In the genomic region with DNA sequence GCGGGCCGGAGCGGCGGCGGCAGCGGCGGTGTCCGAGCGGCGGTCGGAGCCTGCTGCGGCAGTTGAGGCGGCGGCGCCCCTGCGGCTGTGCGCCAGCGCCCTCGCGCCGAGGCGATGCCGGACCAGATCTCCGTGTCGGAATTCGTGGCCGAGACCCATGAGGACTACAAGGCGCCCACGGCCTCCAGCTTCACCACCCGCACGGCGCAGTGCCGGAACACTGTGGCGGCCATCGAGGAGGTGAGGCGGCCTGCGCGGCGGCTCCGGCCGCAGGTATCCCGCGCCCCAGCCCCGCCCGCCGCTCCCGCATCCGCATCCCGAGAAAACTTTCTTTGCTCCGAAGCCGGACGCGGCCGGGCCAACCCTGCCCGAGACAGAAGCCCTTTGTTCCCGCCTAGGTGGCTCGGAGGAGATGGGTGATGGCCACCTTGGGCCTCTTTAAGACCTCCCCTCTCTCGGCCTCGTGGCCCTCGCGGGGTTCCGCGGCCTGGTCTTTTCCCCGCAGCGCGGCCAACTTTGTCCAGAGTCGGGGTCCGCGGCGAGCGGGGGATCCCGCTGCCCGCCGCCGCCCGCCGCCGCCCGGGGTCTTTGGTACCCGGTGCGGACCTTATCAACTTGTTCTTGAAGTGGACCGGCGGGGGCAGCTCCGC, we compare ENCODE assay signal across 1 cellular context.
A peak's percentile ranks its signal among the peaks of the same experiment; 100 is the strongest.
TF ChIP-seq lines count a peak whose summit lies in the region.

No MANE protein-coding gene starts in this region.

TF ChIP-seq in HEK293, 187 proteins besides CTCF, POLR2A, EP300 and RAD21 (continued from another document and continues in another):
- TF ChIP-seq, protein P1, sequence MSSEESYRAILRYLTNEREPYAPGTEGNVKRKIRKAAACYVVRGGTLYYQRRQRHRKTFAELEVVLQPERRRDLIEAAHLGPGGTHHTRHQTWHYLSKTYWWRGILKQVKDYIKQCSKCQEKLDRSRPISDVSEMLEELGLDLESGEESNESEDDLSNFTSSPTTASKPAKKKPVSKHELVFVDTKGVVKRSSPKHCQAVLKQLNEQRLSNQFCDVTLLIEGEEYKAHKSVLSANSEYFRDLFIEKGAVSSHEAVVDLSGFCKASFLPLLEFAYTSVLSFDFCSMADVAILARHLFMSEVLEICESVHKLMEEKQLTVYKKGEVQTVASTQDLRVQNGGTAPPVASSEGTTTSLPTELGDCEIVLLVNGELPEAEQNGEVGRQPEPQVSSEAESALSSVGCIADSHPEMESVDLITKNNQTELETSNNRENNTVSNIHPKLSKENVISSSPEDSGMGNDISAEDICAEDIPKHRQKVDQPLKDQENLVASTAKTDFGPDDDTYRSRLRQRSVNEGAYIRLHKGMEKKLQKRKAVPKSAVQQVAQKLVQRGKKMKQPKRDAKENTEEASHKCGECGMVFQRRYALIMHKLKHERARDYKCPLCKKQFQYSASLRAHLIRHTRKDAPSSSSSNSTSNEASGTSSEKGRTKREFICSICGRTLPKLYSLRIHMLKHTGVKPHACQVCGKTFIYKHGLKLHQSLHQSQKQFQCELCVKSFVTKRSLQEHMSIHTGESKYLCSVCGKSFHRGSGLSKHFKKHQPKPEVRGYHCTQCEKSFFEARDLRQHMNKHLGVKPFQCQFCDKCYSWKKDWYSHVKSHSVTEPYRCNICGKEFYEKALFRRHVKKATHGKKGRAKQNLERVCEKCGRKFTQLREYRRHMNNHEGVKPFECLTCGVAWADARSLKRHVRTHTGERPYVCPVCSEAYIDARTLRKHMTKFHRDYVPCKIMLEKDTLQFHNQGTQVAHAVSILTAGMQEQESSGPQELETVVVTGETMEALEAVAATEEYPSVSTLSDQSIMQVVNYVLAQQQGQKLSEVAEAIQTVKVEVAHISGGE (tag by site-specific recombination; conservative IDR thresholded peaks at IDR 0.05; ENCODE audit: low read depth) = no peak
- TF ChIP-seq, protein P2, sequence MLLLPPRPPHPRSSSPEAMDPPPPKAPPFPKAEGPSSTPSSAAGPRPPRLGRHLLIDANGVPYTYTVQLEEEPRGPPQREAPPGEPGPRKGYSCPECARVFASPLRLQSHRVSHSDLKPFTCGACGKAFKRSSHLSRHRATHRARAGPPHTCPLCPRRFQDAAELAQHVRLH (tag by site-specific recombination; IDR thresholded peaks at IDR 0.05) = no peak
- TF ChIP-seq ZNF341 (tag by site-specific recombination; IDR thresholded peaks at IDR 0.05; ENCODE audit: low read depth) (no peak), ZNF366 (tag by site-specific recombination; conservative IDR thresholded peaks at IDR 0.05) (no peak), SCRT1 (tag by site-specific recombination; IDR thresholded peaks at IDR 0.05; ENCODE audit: borderline replicate concordance) (no peak), SCRT2 (tag by site-specific recombination; IDR thresholded peaks at IDR 0.05) (no peak), GLIS2 (tag by site-specific recombination; IDR thresholded peaks at IDR 0.05) (no peak), ZNF571 (tag by site-specific recombination; IDR thresholded peaks at IDR 0.05) (no peak), ZNF335 (tag by site-specific recombination; conservative IDR thresholded peaks at IDR 0.05) (peak; percentile 65), ZNF223 (tag by site-specific recombination; IDR thresholded peaks at IDR 0.05) (no peak), ZNF391 (tag by site-specific recombination; IDR thresholded peaks at IDR 0.05; ENCODE audit: borderline replicate concordance, low read depth) (no peak), ZNF114 (tag by site-specific recombination; IDR thresholded peaks at IDR 0.05) (no peak), ZSCAN18 (tag by site-specific recombination; IDR thresholded peaks at IDR 0.05) (no peak), KLF8 (tag by site-specific recombination; IDR thresholded peaks at IDR 0.05) (peak; percentile 26; the same call in 1 of the 2 replicates), ZNF16 (tag by site-specific recombination; IDR thresholded peaks at IDR 0.05; ENCODE audit: low read depth) (no peak), PBX3 (CRISPR knock-in tag; IDR thresholded peaks at IDR 0.05) (peak; percentile 80; the same call in 1 of the 2 replicates), ZNF433 (tag by site-specific recombination; IDR thresholded peaks at IDR 0.05; ENCODE audit: low read depth) (no peak), ZNF785 (tag by site-specific recombination; IDR thresholded peaks at IDR 0.05) (no peak), ZNF155 (tag by site-specific recombination; IDR thresholded peaks at IDR 0.05) (no peak), ZNF10 (tag by site-specific recombination; IDR thresholded peaks at IDR 0.05) (no peak), ZNF266 (tag by site-specific recombination; IDR thresholded peaks at IDR 0.05; ENCODE audit: low read depth) (no peak), ZNF548 (tag by site-specific recombination; IDR thresholded peaks at IDR 0.05) (no peak), HOXD13 (CRISPR knock-in tag; IDR thresholded peaks at IDR 0.05; ENCODE audit: borderline replicate concordance) (no peak), ZXDB (tag by site-specific recombination; IDR thresholded peaks at IDR 0.05) (0 out of 2 replicates have a peak, but pooled peaks have one; percentile 20)
- TF ChIP-seq, protein P3, sequence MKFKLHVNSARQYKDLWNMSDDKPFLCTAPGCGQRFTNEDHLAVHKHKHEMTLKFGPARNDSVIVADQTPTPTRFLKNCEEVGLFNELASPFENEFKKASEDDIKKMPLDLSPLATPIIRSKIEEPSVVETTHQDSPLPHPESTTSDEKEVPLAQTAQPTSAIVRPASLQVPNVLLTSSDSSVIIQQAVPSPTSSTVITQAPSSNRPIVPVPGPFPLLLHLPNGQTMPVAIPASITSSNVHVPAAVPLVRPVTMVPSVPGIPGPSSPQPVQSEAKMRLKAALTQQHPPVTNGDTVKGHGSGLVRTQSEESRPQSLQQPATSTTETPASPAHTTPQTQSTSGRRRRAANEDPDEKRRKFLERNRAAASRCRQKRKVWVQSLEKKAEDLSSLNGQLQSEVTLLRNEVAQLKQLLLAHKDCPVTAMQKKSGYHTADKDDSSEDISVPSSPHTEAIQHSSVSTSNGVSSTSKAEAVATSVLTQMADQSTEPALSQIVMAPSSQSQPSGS (tag by site-specific recombination; IDR thresholded peaks at IDR 0.05; ENCODE audit: low read depth) = no peak
- TF ChIP-seq, protein P4, sequence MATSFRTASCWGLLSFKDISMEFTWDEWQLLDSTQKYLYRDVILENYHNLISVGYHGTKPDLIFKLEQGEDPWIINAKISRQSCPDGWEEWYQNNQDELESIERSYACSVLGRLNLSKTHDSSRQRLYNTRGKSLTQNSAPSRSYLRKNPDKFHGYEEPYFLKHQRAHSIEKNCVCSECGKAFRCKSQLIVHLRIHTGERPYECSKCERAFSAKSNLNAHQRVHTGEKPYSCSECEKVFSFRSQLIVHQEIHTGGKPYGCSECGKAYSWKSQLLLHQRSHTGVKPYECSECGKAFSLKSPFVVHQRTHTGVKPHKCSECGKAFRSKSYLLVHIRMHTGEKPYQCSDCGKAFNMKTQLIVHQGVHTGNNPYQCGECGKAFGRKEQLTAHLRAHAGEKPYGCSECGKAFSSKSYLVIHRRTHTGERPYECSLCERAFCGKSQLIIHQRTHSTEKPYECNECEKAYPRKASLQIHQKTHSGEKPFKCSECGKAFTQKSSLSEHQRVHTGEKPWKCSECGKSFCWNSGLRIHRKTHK (tag by site-specific recombination; IDR thresholded peaks at IDR 0.05) = no peak
- TF ChIP-seq, protein P5, sequence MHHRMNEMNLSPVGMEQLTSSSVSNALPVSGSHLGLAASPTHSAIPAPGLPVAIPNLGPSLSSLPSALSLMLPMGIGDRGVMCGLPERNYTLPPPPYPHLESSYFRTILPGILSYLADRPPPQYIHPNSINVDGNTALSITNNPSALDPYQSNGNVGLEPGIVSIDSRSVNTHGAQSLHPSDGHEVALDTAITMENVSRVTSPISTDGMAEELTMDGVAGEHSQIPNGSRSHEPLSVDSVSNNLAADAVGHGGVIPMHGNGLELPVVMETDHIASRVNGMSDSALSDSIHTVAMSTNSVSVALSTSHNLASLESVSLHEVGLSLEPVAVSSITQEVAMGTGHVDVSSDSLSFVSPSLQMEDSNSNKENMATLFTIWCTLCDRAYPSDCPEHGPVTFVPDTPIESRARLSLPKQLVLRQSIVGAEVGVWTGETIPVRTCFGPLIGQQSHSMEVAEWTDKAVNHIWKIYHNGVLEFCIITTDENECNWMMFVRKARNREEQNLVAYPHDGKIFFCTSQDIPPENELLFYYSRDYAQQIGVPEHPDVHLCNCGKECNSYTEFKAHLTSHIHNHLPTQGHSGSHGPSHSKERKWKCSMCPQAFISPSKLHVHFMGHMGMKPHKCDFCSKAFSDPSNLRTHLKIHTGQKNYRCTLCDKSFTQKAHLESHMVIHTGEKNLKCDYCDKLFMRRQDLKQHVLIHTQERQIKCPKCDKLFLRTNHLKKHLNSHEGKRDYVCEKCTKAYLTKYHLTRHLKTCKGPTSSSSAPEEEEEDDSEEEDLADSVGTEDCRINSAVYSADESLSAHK (tag by site-specific recombination; IDR thresholded peaks at IDR 0.05) = no peak
- TF ChIP-seq, protein P6, sequence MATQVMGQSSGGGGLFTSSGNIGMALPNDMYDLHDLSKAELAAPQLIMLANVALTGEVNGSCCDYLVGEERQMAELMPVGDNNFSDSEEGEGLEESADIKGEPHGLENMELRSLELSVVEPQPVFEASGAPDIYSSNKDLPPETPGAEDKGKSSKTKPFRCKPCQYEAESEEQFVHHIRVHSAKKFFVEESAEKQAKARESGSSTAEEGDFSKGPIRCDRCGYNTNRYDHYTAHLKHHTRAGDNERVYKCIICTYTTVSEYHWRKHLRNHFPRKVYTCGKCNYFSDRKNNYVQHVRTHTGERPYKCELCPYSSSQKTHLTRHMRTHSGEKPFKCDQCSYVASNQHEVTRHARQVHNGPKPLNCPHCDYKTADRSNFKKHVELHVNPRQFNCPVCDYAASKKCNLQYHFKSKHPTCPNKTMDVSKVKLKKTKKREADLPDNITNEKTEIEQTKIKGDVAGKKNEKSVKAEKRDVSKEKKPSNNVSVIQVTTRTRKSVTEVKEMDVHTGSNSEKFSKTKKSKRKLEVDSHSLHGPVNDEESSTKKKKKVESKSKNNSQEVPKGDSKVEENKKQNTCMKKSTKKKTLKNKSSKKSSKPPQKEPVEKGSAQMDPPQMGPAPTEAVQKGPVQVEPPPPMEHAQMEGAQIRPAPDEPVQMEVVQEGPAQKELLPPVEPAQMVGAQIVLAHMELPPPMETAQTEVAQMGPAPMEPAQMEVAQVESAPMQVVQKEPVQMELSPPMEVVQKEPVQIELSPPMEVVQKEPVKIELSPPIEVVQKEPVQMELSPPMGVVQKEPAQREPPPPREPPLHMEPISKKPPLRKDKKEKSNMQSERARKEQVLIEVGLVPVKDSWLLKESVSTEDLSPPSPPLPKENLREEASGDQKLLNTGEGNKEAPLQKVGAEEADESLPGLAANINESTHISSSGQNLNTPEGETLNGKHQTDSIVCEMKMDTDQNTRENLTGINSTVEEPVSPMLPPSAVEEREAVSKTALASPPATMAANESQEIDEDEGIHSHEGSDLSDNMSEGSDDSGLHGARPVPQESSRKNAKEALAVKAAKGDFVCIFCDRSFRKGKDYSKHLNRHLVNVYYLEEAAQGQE (tag by site-specific recombination; IDR thresholded peaks at IDR 0.05) = no peak
- TF ChIP-seq, protein P7, sequence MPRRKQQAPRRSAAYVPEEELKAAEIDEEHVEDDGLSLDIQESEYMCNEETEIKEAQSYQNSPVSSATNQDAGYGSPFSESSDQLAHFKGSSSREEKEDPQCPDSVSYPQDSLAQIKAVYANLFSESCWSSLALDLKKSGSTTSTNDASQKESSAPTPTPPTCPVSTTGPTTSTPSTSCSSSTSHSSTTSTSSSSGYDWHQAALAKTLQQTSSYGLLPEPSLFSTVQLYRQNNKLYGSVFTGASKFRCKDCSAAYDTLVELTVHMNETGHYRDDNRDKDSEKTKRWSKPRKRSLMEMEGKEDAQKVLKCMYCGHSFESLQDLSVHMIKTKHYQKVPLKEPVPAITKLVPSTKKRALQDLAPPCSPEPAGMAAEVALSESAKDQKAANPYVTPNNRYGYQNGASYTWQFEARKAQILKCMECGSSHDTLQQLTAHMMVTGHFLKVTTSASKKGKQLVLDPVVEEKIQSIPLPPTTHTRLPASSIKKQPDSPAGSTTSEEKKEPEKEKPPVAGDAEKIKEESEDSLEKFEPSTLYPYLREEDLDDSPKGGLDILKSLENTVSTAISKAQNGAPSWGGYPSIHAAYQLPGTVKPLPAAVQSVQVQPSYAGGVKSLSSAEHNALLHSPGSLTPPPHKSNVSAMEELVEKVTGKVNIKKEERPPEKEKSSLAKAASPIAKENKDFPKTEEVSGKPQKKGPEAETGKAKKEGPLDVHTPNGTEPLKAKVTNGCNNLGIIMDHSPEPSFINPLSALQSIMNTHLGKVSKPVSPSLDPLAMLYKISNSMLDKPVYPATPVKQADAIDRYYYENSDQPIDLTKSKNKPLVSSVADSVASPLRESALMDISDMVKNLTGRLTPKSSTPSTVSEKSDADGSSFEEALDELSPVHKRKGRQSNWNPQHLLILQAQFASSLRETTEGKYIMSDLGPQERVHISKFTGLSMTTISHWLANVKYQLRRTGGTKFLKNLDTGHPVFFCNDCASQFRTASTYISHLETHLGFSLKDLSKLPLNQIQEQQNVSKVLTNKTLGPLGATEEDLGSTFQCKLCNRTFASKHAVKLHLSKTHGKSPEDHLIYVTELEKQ (tag by site-specific recombination; IDR thresholded peaks at IDR 0.05; ENCODE audit: borderline replicate concordance) = no peak
- TF ChIP-seq, protein P8, sequence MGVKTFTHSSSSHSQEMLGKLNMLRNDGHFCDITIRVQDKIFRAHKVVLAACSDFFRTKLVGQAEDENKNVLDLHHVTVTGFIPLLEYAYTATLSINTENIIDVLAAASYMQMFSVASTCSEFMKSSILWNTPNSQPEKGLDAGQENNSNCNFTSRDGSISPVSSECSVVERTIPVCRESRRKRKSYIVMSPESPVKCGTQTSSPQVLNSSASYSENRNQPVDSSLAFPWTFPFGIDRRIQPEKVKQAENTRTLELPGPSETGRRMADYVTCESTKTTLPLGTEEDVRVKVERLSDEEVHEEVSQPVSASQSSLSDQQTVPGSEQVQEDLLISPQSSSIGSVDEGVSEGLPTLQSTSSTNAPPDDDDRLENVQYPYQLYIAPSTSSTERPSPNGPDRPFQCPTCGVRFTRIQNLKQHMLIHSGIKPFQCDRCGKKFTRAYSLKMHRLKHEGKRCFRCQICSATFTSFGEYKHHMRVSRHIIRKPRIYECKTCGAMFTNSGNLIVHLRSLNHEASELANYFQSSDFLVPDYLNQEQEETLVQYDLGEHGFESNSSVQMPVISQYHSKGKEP (tag by site-specific recombination; IDR thresholded peaks at IDR 0.05) = no peak
